13 cellular contexts compared by ENCODE assay signal in the genomic region with DNA sequence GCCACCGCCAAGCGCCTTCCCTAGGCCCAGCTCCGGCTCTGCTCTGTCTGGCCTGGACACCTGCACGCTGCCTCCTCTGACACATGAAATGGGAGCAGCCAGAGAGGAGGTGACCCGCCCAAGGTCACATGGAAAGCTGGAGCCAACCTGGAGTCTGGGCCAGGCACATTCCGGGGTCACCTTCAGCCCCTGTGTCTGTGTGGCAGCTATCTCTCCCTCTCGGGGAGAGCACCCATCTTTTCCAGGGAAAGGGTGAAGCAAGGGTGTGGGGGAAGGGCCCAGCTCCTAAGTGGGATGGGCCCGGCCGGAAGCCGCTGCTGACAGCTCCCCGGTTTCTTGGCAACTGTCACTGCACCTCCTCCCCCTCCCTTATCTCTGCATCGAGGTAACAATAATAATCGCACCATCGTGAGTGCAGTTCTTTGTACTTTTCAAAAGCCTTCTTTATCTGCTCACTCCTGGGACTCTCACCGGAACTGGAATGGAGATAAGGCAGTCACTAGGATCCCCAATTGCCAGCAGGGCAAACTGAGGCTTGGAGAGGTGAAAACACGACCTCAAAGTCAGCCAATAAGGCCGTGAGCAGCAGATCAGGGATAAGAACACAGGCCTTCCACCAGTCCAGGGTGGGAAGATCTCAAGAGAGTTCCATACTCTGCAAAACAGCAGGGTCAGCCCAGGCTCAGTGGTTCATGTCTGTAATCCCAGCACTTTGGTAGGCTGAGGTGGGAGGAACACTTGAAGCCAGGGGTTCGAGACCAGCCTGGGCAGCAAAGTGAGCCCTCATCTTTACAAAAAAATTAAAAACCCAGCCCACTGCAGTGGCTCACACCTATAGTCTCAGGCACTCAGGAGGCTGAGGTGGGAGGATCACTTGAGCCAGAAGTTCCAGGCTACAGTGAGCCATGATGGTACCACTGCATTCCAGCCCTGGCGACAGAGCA. TPM values are rescaled to one million over a fixed set of nuclear protein-coding genes. Genes with fewer than 3 reads are reported as not detected.
DNase-seq lines count a peak whose midpoint lies in the region.
"Had no signal": no experiment of that assay in that cellular context is flagged by ENCODE, and none has a peak within 500 bp of the region (broad histone marks: within the 10 kb centered on the region; RNA-seq: fewer than 3 reads in every experiment).

No MANE protein-coding gene starts in this region.

- H3K23ac ChIP-seq in trophoblast cell (ENCODE audit: low read length): no peak overlapping the region

- no peak overlapping the region for H3K4me3 Mint-ChIP-seq in immature natural killer cell

- no peak overlapping the region for H3K14ac ChIP-seq in trophoblast cell (ENCODE audit: low read length)

- H2BK120ac ChIP-seq in trophoblast cell (ENCODE audit: insufficient read depth, low read length, poor library complexity): no peak overlapping the region

- no peak overlapping the region for H2AFZ ChIP-seq in trophoblast cell (ENCODE audit: insufficient read depth, low read length, poor library complexity)

- no peak overlapping the region for H3K4ac ChIP-seq in trophoblast cell (ENCODE audit: low read depth, low read length)

- H2BK12ac ChIP-seq in trophoblast cell (ENCODE audit: low read length): no peak overlapping the region

- no peak overlapping the region for H3K18ac ChIP-seq in trophoblast cell (ENCODE audit: low read length)

- H3K4me3 ChIP-seq in trophoblast cell (ENCODE audit: low read depth, low read length): peak overlapping the region; percentile 59

- no peak overlapping the region for H2AK5ac ChIP-seq in trophoblast cell (ENCODE audit: low read length)

- no peaks in the 10 kb centered on the region for H3K27me3 ChIP-seq in trophoblast cell (ENCODE audit: insufficient read depth, low read length)

- H3K4me2 ChIP-seq in trophoblast cell (ENCODE audit: low read length): no peak overlapping the region

- no peaks in the 10 kb centered on the region for H3K4me1 Mint-ChIP-seq in immature natural killer cell

- no CpG with 5 or more reads among the region's 19 CpGs for WGBS in trophoblast cell (ENCODE audit: extremely low coverage, insufficient coverage, insufficient read length)

- H4K12ac ChIP-seq in trophoblast cell (ENCODE audit: low read depth, low read length): no peak overlapping the region

- H4K91ac ChIP-seq in trophoblast cell (ENCODE audit: low read depth, low read length): no peak overlapping the region

- no peaks in the 10 kb centered on the region for H3K79me1 ChIP-seq in trophoblast cell (ENCODE audit: low read length)

- H4K8ac ChIP-seq in trophoblast cell (ENCODE audit: low read depth, low read length): no peak overlapping the region

- no peaks in the 10 kb centered on the region for H3K9me3 Mint-ChIP-seq in immature natural killer cell

- H3K27ac ChIP-seq in caudate nucleus (ENCODE audit: low read depth, low read length): peak overlapping the region; percentile 48
- H3K27ac ChIP-seq in trophoblast cell (ENCODE audit: low read depth, low read length): no peak overlapping the region

- peak; percentile 24 for DNase-seq in DMS53 (lab: John Stamatoyannopoulos, UW)
- no peak for DNase-seq in DMS53 treated with DMSO at 0.1 percent for 48 hours (lab: John Stamatoyannopoulos, UW; ENCODE audit: unreplicated experiment)
- peak; percentile 25 for DNase-seq in NCI-H146 treated with DMSO at 0.1 percent for 48 hours (lab: John Stamatoyannopoulos, UW; ENCODE audit: unreplicated experiment)
- peak in 36 of 61 donors; percentile 12 to 87 (median 47) for DNase-seq in caudate nucleus (lab: John Stamatoyannopoulos, UW)
- no peak for DNase-seq in trophoblast cell
- no peak for DNase-seq in activated CD4-positive, alpha-beta T cell treated with anti-CD3 and anti-CD28 coated beads, Interleukin-2, amount 50 U/mL, for 48 hours
- DNase-seq in immature natural killer cell: no peak
- no peak for DNase-seq in SK-N-DZ (ENCODE audit: low spot score)
- DNase-seq: 8988T; activated CD4-positive, alpha-beta T cell treated with anti-CD3 and anti-CD28 coated beads for 1 hour; DMS79 treated with DMSO at 0.1 percent for 48 hours; GOT3; NCI-H446 had no signal

- H3K36me3 ChIP-seq in trophoblast cell (ENCODE audit: control insufficient read depth in 1 of 2, insufficient read depth in 2 of 2, low read length in 2 of 2): no peaks in the 10 kb centered on the region

- no peak overlapping the region for H3K27ac Mint-ChIP-seq in immature natural killer cell

- H2BK5ac ChIP-seq in trophoblast cell (ENCODE audit: low read depth, low read length, poor library complexity): no peak overlapping the region

- peaks cover 4 to 11% of the 10 kb centered on the region in 2 experiments for H3K4me1 ChIP-seq in trophoblast cell (ENCODE audit: control insufficient read depth in 1 of 2, insufficient read depth in 2 of 2, low read length in 2 of 2)

- H3K9me3 ChIP-seq in trophoblast cell (ENCODE audit: insufficient read depth, low read depth, low read length): peaks cover 3% of the 10 kb centered on the region

- H3K27me3 Mint-ChIP-seq in immature natural killer cell (ENCODE audit: low read depth in 3 of 3): peaks cover 1 to 10% (median 6%) of the 10 kb centered on the region in 3 donors

- no peaks in the 10 kb centered on the region for H3K79me2 ChIP-seq in trophoblast cell (ENCODE audit: control insufficient read depth, insufficient read depth, low read length, poor library complexity)

- H3K36me3 Mint-ChIP-seq in immature natural killer cell: no peaks in the 10 kb centered on the region

- H3K9ac ChIP-seq in trophoblast cell (ENCODE audit: low read length): no peak overlapping the region

RNA-seq across cellular contexts. Expression of a gene that starts 36.9 kb away (rescaled TPM):
- polyA plus RNA-seq in trophoblast cell (2013): 2.7 and 3.0 TPM in 2 replicates
- polyA plus RNA-seq in immature natural killer cell: not detected
- 0.71 and 1.4 TPM in 2 replicates for polyA plus RNA-seq in SK-N-DZ (2014; cell fraction: cytosol; rRNA removed)
- 3.6 and 3.7 TPM in 2 replicates for polyA plus RNA-seq in SK-N-DZ (2014; cell fraction: nucleus; rRNA removed)

Comparison
In these comparisons a context has a peak if more than half of its experiments do, and no peak if none do; other contexts are left out.
1. DNase-seq: peak in DMS53 (single experiment), NCI-H146 treated with DMSO at 0.1 percent for 48 hours (single experiment) and caudate nucleus (36 of 61); none in DMS53 treated with DMSO at 0.1 percent for 48 hours (single experiment), trophoblast cell (0 of 2), activated CD4-positive, alpha-beta T cell treated with anti-CD3 and anti-CD28 coated beads, Interleukin-2, amount 50 U/mL, for 48 hours (0 of 2), immature natural killer cell (0 of 3) and SK-N-DZ (single experiment).